In genomic region chr10:78914060-78914378, GRCh38 we compare ENCODE assay signal across 15 cellular contexts.
DNase-seq lines count a peak whose midpoint lies in the region; ATAC-seq, FAIRE-seq and TF ChIP-seq lines count a peak whose summit lies in the region.
"Had no signal": no experiment of that assay in that cellular context is flagged by ENCODE, and none has a peak within 500 bp of the region (broad histone marks: within the 10 kb centered on the region; RNA-seq: fewer than 3 reads in every experiment).

No MANE protein-coding gene starts in this region.

- intact Hi-C loops in GM12878 (cut with micrococcal nuclease; ENCODE audit: unreplicated experiment): no loop called here
- intact Hi-C loops in left cardiac atrium (cut with DNase I): no loop called here

- H3K9ac ChIP-seq in HUES48 (ENCODE audit: low read depth, low read length) (no peak overlapping the region), GM12878 (ENCODE audit: control insufficient read depth, insufficient read depth, low read length) (no peak overlapping the region)

- SMC1A ChIA-PET in GM12878 (lab: Charles Lee; ENCODE audit: uncharacterized antibody, unreplicated experiment): no interaction called here

- CTCF ChIA-PET in GM12878 (lab: Yijun Ruan, JAX): no interaction called here

- no peak for FAIRE-seq in GM12878 (lab: Jason Lieb, UNC)
- FAIRE-seq: D721Med had no signal

- H4K20me1 ChIP-seq in GM12878 (ENCODE audit: control insufficient read depth, insufficient read depth): no peaks in the 10 kb centered on the region

- no peaks in the 10 kb centered on the region for H3K36me3 ChIP-seq in HUES48 (ENCODE audit: control insufficient read depth, insufficient read depth, low read length)
- H3K36me3 ChIP-seq in GM12878 (ENCODE audit: control insufficient read depth in 2 of 2, insufficient read depth in 2 of 2, low read length in 1 of 2): no peaks in the 10 kb centered on the region
- H3K36me3 ChIP-seq: HAP-1 had no signal

- no peak for TF ChIP-seq RAD21 in GM12878 (IDR thresholded peaks at IDR 0.05; ENCODE audit: insufficient read depth, low read depth, low read length)

- H3K27ac ChIP-seq in HUES48 (ENCODE audit: low read depth, low read length): peak overlapping the region; percentile 67
- no peak overlapping the region for H3K27ac ChIP-seq in GM12878 (ENCODE audit: control insufficient read depth, insufficient read depth)

- H3K4me1 ChIP-seq in HUES48 (ENCODE audit: control insufficient read depth, insufficient read depth, low read length) (peaks cover 51% of the 10 kb centered on the region), GM12878 (ENCODE audit: control insufficient read depth, insufficient read depth, low read length) (peaks cover 6% of the 10 kb centered on the region)

- DNase-seq in GM12878 (ENCODE audit: low read depth, low spot score) (no peak), left cardiac atrium (no peak), iPS-NIHi7 (ENCODE audit: extremely low spot score) (no peak), NCI-H510A treated with DMSO at 0.1 percent for 48 hours (lab: John Stamatoyannopoulos, UW) (no peak)
- DNase-seq: CD8-positive, alpha-beta T cell; GF-D8; IMR-90; MV-4-11; NCI-H2081 treated with DMSO at 0.1 percent for 48 hours; SHP77 treated with DMSO at 0.1 percent for 48 hours had no signal

- RAD21 ChIA-PET in GM12878 (lab: Charles Lee; ENCODE audit: unreplicated experiment): no interaction called here

- H3K4me2 ChIP-seq in GM12878 (ENCODE audit: control insufficient read depth, insufficient read depth): no peak overlapping the region

- H2AFZ ChIP-seq in GM12878 (ENCODE audit: control insufficient read depth, low read depth, low read length): no peak overlapping the region

- H3K4me3 ChIP-seq in HUES48 (ENCODE audit: low read depth, low read length) (no peak overlapping the region), GM12878 (no peak overlapping the region), iPS-18c (ENCODE audit: insufficient read depth, low read depth, low read length) (peak overlapping the region; percentile 16; the same call in 1 of the 2 replicates)
- H3K4me3 ChIP-seq: HAP-1 had no signal

- TF ChIP-seq POLR2A in GM12878 (IDR thresholded peaks at IDR 0.05; ENCODE audit: low read depth, low read length): no peak

- in situ Hi-C loops in GM12878 (cut with MboI): no loop called here

- no TSS peak for BruUV-seq in GM12878 (replicated peaks; lab: Mats Ljungman, UMichigan)

- no peak for TF ChIP-seq CTCF in GM12878 (IDR thresholded peaks at IDR 0.05 in 2 of 3, conservative IDR thresholded peaks at IDR 0.05 in 1 of 3; ENCODE audit: control insufficient read depth in 2 of 3, extremely low read depth in 1 of 3, insufficient read depth in 1 of 3, low read depth in 3 of 3, low read length in 3 of 3)

- TF ChIP-seq EP300 in GM12878 (IDR thresholded peaks at IDR 0.05; ENCODE audit: borderline replicate concordance in 1 of 2, control insufficient read depth in 1 of 2, low read depth in 2 of 2, low read length in 2 of 2): no peak

- H3K79me2 ChIP-seq in GM12878 (ENCODE audit: control insufficient read depth, insufficient read depth, low read length): no peaks in the 10 kb centered on the region

- H3K27me3 ChIP-seq in HUES48 (ENCODE audit: control insufficient read depth, insufficient read depth, low read length) (peaks cover 3% of the 10 kb centered on the region), GM12878 (replicated peaks in 1 of 2; ENCODE audit: control insufficient read depth in 2 of 2, insufficient read depth in 2 of 2, low read length in 1 of 2) (no peaks in the 10 kb centered on the region; a peak in 2 of 4 replicates)

- no peaks in the 10 kb centered on the region for H3K9me3 ChIP-seq in HUES48 (ENCODE audit: control insufficient read depth, insufficient read depth, low read length)
- no peaks in the 10 kb centered on the region for H3K9me3 ChIP-seq in GM12878 (replicated peaks; ENCODE audit: control insufficient read depth, insufficient read depth, low read length)
- H3K9me3 ChIP-seq in iPS-18c (ENCODE audit: control insufficient read depth, insufficient read depth, low read length): no peaks in the 10 kb centered on the region
- H3K9me3 ChIP-seq: HAP-1 had no signal

- peak; percentile 57 for ATAC-seq in GM12878
- ATAC-seq in left cardiac atrium: no peak
- ATAC-seq in HG03139 (IDR thresholded peaks at IDR 0.05; ENCODE audit: unreplicated experiment): no peak
- ATAC-seq: CD8-positive, alpha-beta T cell had no signal

- POLR2A ChIA-PET in GM12878 (lab: Charles Lee): no interaction called here

- 51% methylated on average over 10 of the region's 10 CpGs for WGBS in GM12878 (ENCODE audit: insufficient coverage, insufficient replicate concordance, low lambda C conversion rate, missing lambda C conversion rate)

TF ChIP-seq in GM12878, 131 proteins besides CTCF, POLR2A, EP300 and RAD21:
- TF ChIP-seq BRCA1 (IDR thresholded peaks at IDR 0.05; ENCODE audit: low read depth, low read length) (no peak), IKZF2 (IDR thresholded peaks at IDR 0.05) (no peak), TCF12 (IDR thresholded peaks at IDR 0.05; ENCODE audit: low read depth, low read length) (no peak), FOS (IDR thresholded peaks at IDR 0.05; ENCODE audit: borderline replicate concordance, extremely low read depth, insufficient read length) (no peak), RUNX3 (IDR thresholded peaks at IDR 0.05; ENCODE audit: low read length) (peak; percentile 20; the same call in 1 of the 2 replicates)
